ENCODE assay signal across 17 cellular contexts in the genomic region with DNA sequence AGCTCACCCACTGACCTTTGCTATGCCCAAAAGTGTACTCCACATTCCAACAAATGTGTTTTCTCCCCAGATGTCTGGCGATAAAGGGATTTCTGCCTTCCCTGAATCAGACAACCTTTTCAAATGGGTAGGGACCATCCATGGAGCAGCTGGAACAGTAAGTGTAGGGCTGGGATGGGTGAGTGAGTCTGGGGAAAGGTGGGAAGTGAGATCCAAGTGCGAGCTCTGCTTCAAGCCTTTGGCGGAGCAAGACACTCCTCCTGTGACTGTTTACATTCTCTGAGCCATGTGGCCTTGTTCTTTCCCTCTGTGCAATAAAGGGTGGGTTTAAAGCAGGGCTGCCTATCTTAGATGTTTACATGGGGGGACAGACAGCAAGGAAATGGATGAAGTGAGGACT. TPM values are rescaled to one million over a fixed set of nuclear protein-coding genes. Genes with fewer than 3 reads are reported as not detected.
DNase-seq lines count a peak whose midpoint lies in the region; ATAC-seq and TF ChIP-seq lines count a peak whose summit lies in the region.
"Had no signal": no experiment of that assay in that cellular context is flagged by ENCODE, and none has a peak within 500 bp of the region (broad histone marks: within the 10 kb centered on the region; RNA-seq: fewer than 3 reads in every experiment).

No MANE protein-coding gene starts in this region.

- H3K36me3 ChIP-seq in ACC112 (ENCODE audit: insufficient read depth, low read length) (peaks cover 24% of the 10 kb centered on the region), PC-3 (ENCODE audit: low read depth, low read length) (peaks cover 53% of the 10 kb centered on the region), ascending aorta (peaks cover 22% of the 10 kb centered on the region in 2 donors)

- H3K27ac ChIP-seq in ACC112 (ENCODE audit: low read depth, low read length) (no peak overlapping the region), PC-3 (ENCODE audit: low read length) (no peak overlapping the region), ascending aorta (no peak overlapping the region)
- H3K27ac ChIP-seq: suprapubic skin had no signal

- CTCF ChIA-PET in PC-3 (lab: Charles Lee), result interaction anchor here (0.5 kb wide), 1 partner anchor 148 kb away, joined by 5 read pairs; no protein-coding TSS in a partner anchor

- peaks cover 11% of the 10 kb centered on the region for H3F3A ChIP-seq in PC-3 (ENCODE audit: low read length, unreplicated experiment)

- BruUV-seq in PC-3 (replicated peaks; lab: Mats Ljungman, UMichigan), result no TSS peak

- H3K79me2 ChIP-seq in ACC112 (ENCODE audit: control insufficient read depth, insufficient read depth, low read length, unreplicated experiment) (peaks cover 30% of the 10 kb centered on the region), PC-3 (ENCODE audit: low read length) (peaks cover 35% of the 10 kb centered on the region)

- TF ChIP-seq CTCF in PC-3 (conservative IDR thresholded peaks at IDR 0.05; ENCODE audit: low read depth, low read length), result no peak
- TF ChIP-seq CTCF in fibroblast of the aortic adventitia (IDR thresholded peaks at IDR 0.05; ENCODE audit: insufficient read depth, low read length), result no peak
- TF ChIP-seq CTCF in ascending aorta (IDR thresholded peaks at IDR 0.05), result no peak

- H3K4me2 ChIP-seq in PC-3 (ENCODE audit: low read length), result peak overlapping the region; percentile 95

- H2AFZ ChIP-seq in ACC112 (ENCODE audit: low read length, unreplicated experiment), result no peak overlapping the region
- H2AFZ ChIP-seq in PC-3 (ENCODE audit: low read length), result no peak overlapping the region

- peaks cover 11% of the 10 kb centered on the region; the same call in 1 of the 2 replicates for H4K20me1 ChIP-seq in PC-3 (ENCODE audit: low read length)

- DNase-seq in PC-3, result no peak
- no peak for DNase-seq in fibroblast of the aortic adventitia (ENCODE audit: low read depth)
- DNase-seq in activated gamma-delta T cell treated with Interleukin-2 at 50 U/mL for 16 hours, result no peak
- DNase-seq in ascending aorta (ENCODE audit: low spot score in 2 of 2), result no peak
- DNase-seq: activated CD4-positive, alpha-beta T cell treated with anti-CD3 and anti-CD28 coated beads for 4 hours; activated T-cell treated with anti-CD3 and anti-CD28 coated beads, Interleukin-2, amount 50 U/mL, for 4 hours; nucleus accumbens; SHP77; stimulated activated CD4-positive, alpha-beta T cell treated with anti-CD3 and anti-CD28 coated beads, Interleukin-2, amount 100 ng/mL, for 48 hours had no signal

- H3K9me3 ChIP-seq in PC-3 (ENCODE audit: low read length) (no peaks in the 10 kb centered on the region), ascending aorta (no peaks in the 10 kb centered on the region)
- H3K9me3 ChIP-seq: suprapubic skin had no signal

- H3K4me3 ChIP-seq in ACC112 (ENCODE audit: low read depth, low read length), result peak overlapping the region; percentile 29; the same call in 1 of the 2 replicates
- peak overlapping the region; percentile 15; the same call in 1 of the 2 replicates for H3K4me3 ChIP-seq in GM08714 (ENCODE audit: low read length)
- peak overlapping the region; percentile 59 for H3K4me3 ChIP-seq in PC-3 (ENCODE audit: low read length)
- peak overlapping the region; percentile 3 for H3K4me3 ChIP-seq in fibroblast of the aortic adventitia (ENCODE audit: low read depth, low read length)
- H3K4me3 ChIP-seq in ascending aorta, result no peak overlapping the region
- H3K4me3 ChIP-seq: suprapubic skin had no signal

- intact Hi-C loops in PC-3 (cut with micrococcal nuclease) (loop anchor here (5.0 to 10.0 kb wide), 2 partner anchors 78 to 120 kb away; partner anchors contain the start of genes CTSA, NEURL2 and PCIF1), ascending aorta (cut with DNase I) (loop anchor here (5.0 kb wide), 2 partner anchors 68 to 118 kb away; partner anchors contain the start of genes PCIF1 and ZSWIM1)

- ATAC-seq in PC-3, result no peak
- ATAC-seq in HG02885 (IDR thresholded peaks at IDR 0.05; ENCODE audit: poor library complexity, unreplicated experiment), result no peak
- ATAC-seq in HG03442 (IDR thresholded peaks at IDR 0.05; ENCODE audit: unreplicated experiment), result no peak
- ATAC-seq: activated T-cell treated with anti-CD3 and anti-CD28 coated beads, Interleukin-2, amount 50 U/mL, for 4 hours; sciatic nerve had no signal

- H3K4me1 ChIP-seq in ACC112 (ENCODE audit: control insufficient read depth, insufficient read depth, low read length, unreplicated experiment) (peaks cover 22% of the 10 kb centered on the region), PC-3 (ENCODE audit: insufficient read depth, low read length) (peaks cover 38% of the 10 kb centered on the region), ascending aorta (peaks cover 11 to 16% of the 10 kb centered on the region in 2 donors)

- POLR2A ChIA-PET in PC-3 (lab: Charles Lee; ENCODE audit: unreplicated experiment), result interaction anchor here (0.6 kb wide), 2 partner anchors 305 to 1125 kb away, joined by 3 to 4 read pairs; no protein-coding TSS in a partner anchor

- H3K27me3 ChIP-seq in ACC112 (ENCODE audit: insufficient read depth, low read length), result no peaks in the 10 kb centered on the region
- no peaks in the 10 kb centered on the region for H3K27me3 ChIP-seq in PC-3 (ENCODE audit: low read length)
- H3K27me3 ChIP-seq in ascending aorta, result no peaks in the 10 kb centered on the region
- H3K27me3 ChIP-seq: suprapubic skin had no signal

- H3K9ac ChIP-seq in PC-3 (ENCODE audit: low read length), result no peak overlapping the region; the same call in 1 of the 2 replicates

- no peaks in the 10 kb centered on the region for H3K9me2 ChIP-seq in PC-3 (replicated peaks; ENCODE audit: low read length)

RNA-seq across cellular contexts. Expression of gene UBE2C, which starts 1.9 kb away (rescaled TPM):
- total RNA-seq in PC-3 (2014; rRNA removed) (251 and 304 TPM in 2 replicates), fibroblast of the aortic adventitia (ENCODE audit: low replicate concordance) (0.49 and 53.3 TPM in 2 replicates), ascending aorta (not detected)

RNA-seq across cellular contexts. Expression of gene TNNC2, which starts 12.8 kb away (rescaled TPM):
- total RNA-seq in PC-3 (2014; rRNA removed) (not detected in 2 replicates), fibroblast of the aortic adventitia (ENCODE audit: low replicate concordance) (0.45 and 1.8 TPM in 2 replicates), ascending aorta (not detected)
- total RNA-seq: activated T-cell treated with anti-CD3 and anti-CD28 coated beads, Interleukin-2, amount 50 U/mL, for 4 hours; B cell had no signal

RNA-seq across cellular contexts. Expression of gene SNX21, which starts 19.3 kb away (rescaled TPM):
- total RNA-seq in PC-3 (2014; rRNA removed) (90.1 and 108 TPM in 2 replicates), fibroblast of the aortic adventitia (ENCODE audit: low replicate concordance) (88.8 and 90.7 TPM in 2 replicates), ascending aorta (182 TPM)

RNA-seq across cellular contexts. Expression of gene DNTTIP1, which starts 22.6 kb away (rescaled TPM):
- 187 and 194 TPM in 2 replicates for total RNA-seq in PC-3 (2014; rRNA removed)
- 17.4 and 26.4 TPM in 2 replicates for total RNA-seq in fibroblast of the aortic adventitia (ENCODE audit: low replicate concordance)
- 4.6 TPM for total RNA-seq in ascending aorta

RNA-seq across cellular contexts. Expression of gene WFDC3, which starts 22.6 kb away (rescaled TPM):
- 3.0 and 6.0 TPM in 2 replicates for total RNA-seq in PC-3 (2014; rRNA removed)
- total RNA-seq in fibroblast of the aortic adventitia (ENCODE audit: low replicate concordance), result 0.18 TPM in 1 of 2 replicates, not detected in the other
- not detected for total RNA-seq in ascending aorta
- total RNA-seq: activated T-cell treated with anti-CD3 and anti-CD28 coated beads, Interleukin-2, amount 50 U/mL, for 4 hours; B cell; mesothelial cell of epicardium had no signal

Comparison
In these comparisons a context has a peak if more than half of its experiments do, and no peak if none do; other contexts are left out.
1. H3K4me3 ChIP-seq: peak in ACC112 (single experiment), GM08714 (single experiment), PC-3 (single experiment) and fibroblast of the aortic adventitia (single experiment); none in ascending aorta (0 of 2).